In genomic region chr4:81723927-81724587, GRCh38 we compare ENCODE assay signal across 11 cellular contexts.
DNase-seq lines count a peak whose midpoint lies in the region; FAIRE-seq and TF ChIP-seq lines count a peak whose summit lies in the region.
"Had no signal": no experiment of that assay in that cellular context is flagged by ENCODE, and none has a peak within 500 bp of the region (broad histone marks: within the 10 kb centered on the region; RNA-seq: fewer than 3 reads in every experiment).

No MANE protein-coding gene starts in this region.

- TF ChIP-seq POLR2A in adrenal gland (IDR thresholded peaks at IDR 0.05) = no peak

- 54 to 59% (median 55%) methylated on average over 3 of the region's 3 CpGs for WGBS in adrenal gland, 4 donors

- no peaks in the 10 kb centered on the region for H3K9me3 ChIP-seq in adrenal gland (replicated peaks in 1 of 3)

- H3K27ac ChIP-seq in adrenal gland = no peak overlapping the region

- in situ Hi-C loops in ACHN (cut with HindIII; ENCODE audit: low pct_ligation_motif_present, low pct_unique_long_range_greater_than_20kb, low sequenced_read_pairs) = no loop called here

- intact Hi-C loops in adrenal gland (cut with DNase I) = no loop called here

- peaks cover 0 to 15% of the 10 kb centered on the region in 2 donors for H3K4me1 ChIP-seq in adrenal gland (replicated peaks in 1 of 2)

- no peaks in the 10 kb centered on the region for H3K36me3 ChIP-seq in adrenal gland (replicated peaks in 1 of 2)

- H3K4me3 ChIP-seq in adrenal gland = no peak overlapping the region
- H3K4me3 ChIP-seq: skin epidermis had no signal

- no peaks in the 10 kb centered on the region for H3K27me3 ChIP-seq in adrenal gland

- no peak for TF ChIP-seq CTCF in adrenal gland (IDR thresholded peaks at IDR 0.05)

- FAIRE-seq in islet of Langerhans (lab: Jason Lieb, UNC) (peak; percentile 68), urothelium cell line (lab: Jason Lieb, UNC) (no peak)
- FAIRE-seq: TTC549 had no signal

- DNase-seq in Ammon's horn (ENCODE audit: low spot score) (peak; percentile 19), COLO668 (lab: John Stamatoyannopoulos, UW; ENCODE audit: unreplicated experiment) (peak; percentile 16), adrenal gland (peak in 5 of 7 donors; percentile 22 to 68 (median 38)), mesenteric fat pad (ENCODE audit: low spot score) (no peak), urothelium cell line (ENCODE audit: low spot score) (no peak), HUDEP-2 (lab: John Stamatoyannopoulos, UW; ENCODE audit: unreplicated experiment in 76 of 76) (no peak), ACHN (no peak)
- DNase-seq: PC-3 had no signal

Comparison
In these comparisons a context has a peak if more than half of its experiments do, and no peak if none do; other contexts are left out.
1. DNase-seq: peak in Ammon's horn (single experiment), COLO668 (single experiment) and adrenal gland (5 of 7); none in mesenteric fat pad (single experiment), urothelium cell line (single experiment), HUDEP-2 (0 of 76) and ACHN (single experiment).